In the genomic region with DNA sequence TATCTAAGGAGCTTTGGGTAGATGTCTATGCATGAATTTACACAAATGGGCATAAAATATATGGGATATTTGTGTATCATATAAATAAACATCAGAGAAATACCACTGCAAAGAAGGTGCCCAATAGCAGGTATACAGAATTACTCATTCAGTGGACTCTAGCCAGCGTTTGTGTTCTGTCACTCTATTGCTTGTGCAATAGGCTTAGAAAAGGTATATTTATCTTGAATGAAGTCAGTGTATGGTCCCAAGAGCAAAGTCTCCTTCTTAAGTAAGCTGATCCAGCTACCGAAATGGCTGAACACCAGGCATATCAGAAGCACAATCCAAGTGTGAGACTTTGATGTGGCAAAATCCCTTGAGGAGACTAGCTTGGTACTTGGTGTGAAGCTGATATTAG, we compare ENCODE assay signal across 7 cellular contexts.
"Had no signal": no experiment of that assay in that cellular context is flagged by ENCODE, and none has a peak within 500 bp of the region (broad histone marks: within the 10 kb centered on the region; RNA-seq: fewer than 3 reads in every experiment).

No MANE protein-coding gene starts in this region.

- H2AFZ ChIP-seq: GM23338 had no signal

- FAIRE-seq: H1, H54, HTR-8/SVneo had no signal

- H3K4me2 ChIP-seq: GM23338 had no signal

- DNase-seq: H9, HCEC 1CT, KBM-7 had no signal

- ATAC-seq: GM23338 had no signal

- H3K4me3 ChIP-seq: GM23338 had no signal
